In genomic region chr6:46688117-46688965, GRCh38 we compare ENCODE assay signal across 25 cellular contexts. TPM values are rescaled to one million over a fixed set of nuclear protein-coding genes. Genes with fewer than 3 reads are reported as not detected.
DNase-seq lines count a peak whose midpoint lies in the region; ATAC-seq and TF ChIP-seq lines count a peak whose summit lies in the region.
"Had no signal": no experiment of that assay in that cellular context is flagged by ENCODE, and none has a peak within 500 bp of the region (broad histone marks: within the 10 kb centered on the region; RNA-seq: fewer than 3 reads in every experiment).

No MANE protein-coding gene starts in this region.

- H3K9ac ChIP-seq in neuronal stem cell (ENCODE audit: low read depth, low read length, poor library complexity): no peak overlapping the region

- H3K4me1 ChIP-seq in right atrium auricular region: no peaks in the 10 kb centered on the region
- no peaks in the 10 kb centered on the region for H3K4me1 ChIP-seq in RWPE2 (ENCODE audit: insufficient read depth, poor library complexity, severe bottlenecking)
- no peaks in the 10 kb centered on the region for H3K4me1 ChIP-seq in neuronal stem cell (ENCODE audit: control insufficient read depth in 2 of 2, insufficient read depth in 1 of 2, low read depth in 1 of 2, low read length in 2 of 2)
- no peaks in the 10 kb centered on the region for H3K4me1 ChIP-seq in upper lobe of right lung

- ATAC-seq in Right ventricle myocardium superior (ENCODE audit: poor library complexity): no peak
- ATAC-seq in RWPE2 (ENCODE audit: low read depth): no peak
- no peak for ATAC-seq in upper lobe of right lung

- H3K4me3 ChIP-seq in right atrium auricular region: no peak overlapping the region
- H3K4me3 ChIP-seq in RWPE2 (ENCODE audit: severe bottlenecking): no peak overlapping the region
- no peak overlapping the region for H3K4me3 ChIP-seq in neuronal stem cell (ENCODE audit: low read length in 2 of 2)
- H3K4me3 ChIP-seq in upper lobe of right lung: no peak overlapping the region
- H3K4me3 ChIP-seq: MG63, PC-9 had no signal

- H3K9me3 ChIP-seq in right atrium auricular region: no peaks in the 10 kb centered on the region
- H3K9me3 ChIP-seq in RWPE2 (ENCODE audit: severe bottlenecking): no peaks in the 10 kb centered on the region
- H3K9me3 ChIP-seq in neuronal stem cell (replicated peaks in 1 of 2; ENCODE audit: control insufficient read depth in 2 of 2, insufficient read depth in 1 of 2, low read depth in 1 of 2, low read length in 2 of 2): no peaks in the 10 kb centered on the region
- H3K9me3 ChIP-seq in upper lobe of right lung: no peaks in the 10 kb centered on the region
- H3K9me3 ChIP-seq: MG63 had no signal

- no peak overlapping the region for H2BK5ac ChIP-seq in neuronal stem cell (ENCODE audit: low read length)

- no peaks in the 10 kb centered on the region for H3K27me3 ChIP-seq in right atrium auricular region
- no peaks in the 10 kb centered on the region for H3K27me3 ChIP-seq in RWPE2 (ENCODE audit: insufficient read depth, poor library complexity, severe bottlenecking)
- H3K27me3 ChIP-seq in neuronal stem cell (ENCODE audit: control insufficient read depth in 3 of 3, insufficient read depth in 3 of 3, low read depth in 1 of 3, low read length in 3 of 3): no peaks in the 10 kb centered on the region
- no peaks in the 10 kb centered on the region for H3K27me3 ChIP-seq in upper lobe of right lung
- H3K27me3 ChIP-seq: MG63 had no signal

- peak overlapping the region; percentile 55 for H4K8ac ChIP-seq in neuronal stem cell (ENCODE audit: low read depth, low read length)

- TF ChIP-seq CTCF in right atrium auricular region (IDR thresholded peaks at IDR 0.05) (no peak), RWPE2 (IDR thresholded peaks at IDR 0.05; ENCODE audit: poor library complexity, severe bottlenecking) (no peak), upper lobe of right lung (IDR thresholded peaks at IDR 0.05) (no peak)

- H2BK15ac ChIP-seq in neuronal stem cell (ENCODE audit: low read length): no peak overlapping the region

- H2AFZ ChIP-seq in neuronal stem cell (ENCODE audit: low read length): no peak overlapping the region
- H2AFZ ChIP-seq: PC-9 had no signal

- peak; percentile 30 for DNase-seq in Right ventricle myocardium superior
- DNase-seq in right atrium auricular region (ENCODE audit: low spot score): no peak
- peak; percentile 47 for DNase-seq in RWPE2 (ENCODE audit: low spot score)
- no peak for DNase-seq in neuronal stem cell (ENCODE audit: low spot score)
- peak; percentile 55 for DNase-seq in upper lobe of right lung
- no peak for DNase-seq in DMS79 (lab: John Stamatoyannopoulos, UW)
- no peak for DNase-seq in cerebellum (ENCODE audit: low spot score)
- no peak for DNase-seq in midbrain (lab: John Stamatoyannopoulos, UW)
- DNase-seq: HCEC 1CT, KBM-7, MG63, NCI-H1105 treated with DMSO at 0.1 percent for 48 hours, NCI-H146, NCI-H1930, NCI-H2227 treated with DMSO at 0.1 percent for 48 hours, NCI-H526 treated with DMSO at 0.1 percent for 48 hours, PC-9, SHP77 treated with DMSO at 0.1 percent for 48 hours, SW 1271 had no signal

- H3K36me3 ChIP-seq in right atrium auricular region: no peaks in the 10 kb centered on the region
- H3K36me3 ChIP-seq in RWPE2 (ENCODE audit: low read depth): no peaks in the 10 kb centered on the region
- H3K36me3 ChIP-seq in neuronal stem cell (replicated peaks in 1 of 2; ENCODE audit: control insufficient read depth in 2 of 2, insufficient read depth in 2 of 2, low read length in 2 of 2): no peaks in the 10 kb centered on the region
- H3K36me3 ChIP-seq in upper lobe of right lung: no peaks in the 10 kb centered on the region
- H3K36me3 ChIP-seq: MG63 had no signal

- no peaks in the 10 kb centered on the region for H3K79me1 ChIP-seq in neuronal stem cell (ENCODE audit: low read depth, low read length)

- no peak overlapping the region for H4K91ac ChIP-seq in neuronal stem cell (ENCODE audit: low read depth, low read length, poor library complexity)

- H3K18ac ChIP-seq in neuronal stem cell (ENCODE audit: low read length): peak overlapping the region; percentile 51

- no peak overlapping the region for H2AK5ac ChIP-seq in neuronal stem cell (ENCODE audit: low read depth, low read length)

- no peak overlapping the region for H3K4me2 ChIP-seq in neuronal stem cell (ENCODE audit: insufficient read depth, low read length, poor library complexity, severe bottlenecking)
- H3K4me2 ChIP-seq: PC-9 had no signal

- H3K14ac ChIP-seq in neuronal stem cell (ENCODE audit: low read length): no peak overlapping the region

- H2BK12ac ChIP-seq in neuronal stem cell (ENCODE audit: low read length): no peak overlapping the region

- H3K4ac ChIP-seq in neuronal stem cell (ENCODE audit: low read length): peak overlapping the region; percentile 56

- intact Hi-C loops in Right ventricle myocardium superior (cut with DNase I): no loop called here
- intact Hi-C loops in upper lobe of right lung (cut with DNase I): no loop called here

- H3K23ac ChIP-seq in neuronal stem cell (ENCODE audit: low read depth, low read length, poor library complexity): no peak overlapping the region

- no CpG with 5 or more reads among the region's 85 CpGs for WGBS in neuronal stem cell (ENCODE audit: extremely low coverage in 2 of 2, insufficient read length in 2 of 2, insufficient replicate concordance in 1 of 2), 2 donors

- no peak overlapping the region for H2BK120ac ChIP-seq in neuronal stem cell (ENCODE audit: low read depth, low read length)

- no peak overlapping the region for H3K27ac ChIP-seq in right atrium auricular region
- no peak overlapping the region for H3K27ac ChIP-seq in RWPE2 (ENCODE audit: poor library complexity, severe bottlenecking)
- no peak overlapping the region for H3K27ac ChIP-seq in neuronal stem cell (replicated peaks; ENCODE audit: low read length)
- no peak overlapping the region for H3K27ac ChIP-seq in upper lobe of right lung
- H3K27ac ChIP-seq: PC-9 had no signal

RNA-seq across cellular contexts. Expression of gene TDRD6, which starts 0.7 kb away (rescaled TPM):
- total RNA-seq in Right ventricle myocardium superior: 0.32 TPM
- total RNA-seq in right atrium auricular region: under 1 TPM; 0.12 to 0.37 TPM
- polyA plus RNA-seq in neuronal stem cell (2013, experiment 1 of 2): 0.04 TPM
- 0.06 TPM for polyA plus RNA-seq in neuronal stem cell (2013, experiment 2 of 2)
- 1.0 TPM for total RNA-seq in upper lobe of right lung
- 1.9 TPM for total RNA-seq in cerebellum
- total RNA-seq: A172, Daoy, G401, RPMI7951 had no signal
- polyA plus RNA-seq: BJ had no signal

RNA-seq across cellular contexts. Expression of gene SLC25A27, which starts 35.6 kb away (rescaled TPM):
- 11.7 TPM for total RNA-seq in Right ventricle myocardium superior
- total RNA-seq in right atrium auricular region: 1 to 10 TPM; 6.2 to 7.5 TPM
- polyA plus RNA-seq in neuronal stem cell (2013, experiment 1 of 2): 18.6 TPM
- 15.3 TPM for polyA plus RNA-seq in neuronal stem cell (2013, experiment 2 of 2)
- 17.8 TPM for total RNA-seq in upper lobe of right lung
- total RNA-seq in cerebellum: 49.0 TPM
- total RNA-seq: G401 had no signal

RNA-seq across cellular contexts. Expression of gene CYP39A1, which starts 35.7 kb away (rescaled TPM):
- total RNA-seq in Right ventricle myocardium superior: 4.7 TPM
- 1 to 10 TPM; 6.3 to 7.0 TPM for total RNA-seq in right atrium auricular region
- polyA plus RNA-seq in neuronal stem cell (2013, experiment 1 of 2): 4.2 TPM
- 4.4 TPM for polyA plus RNA-seq in neuronal stem cell (2013, experiment 2 of 2)
- total RNA-seq in upper lobe of right lung: 7.8 TPM
- 8.5 TPM for total RNA-seq in cerebellum
- total RNA-seq: A172, G401 had no signal
- polyA plus RNA-seq: BJ had no signal

RNA-seq across cellular contexts. Expression of gene PLA2G7, which starts 46.8 kb away (rescaled TPM):
- total RNA-seq in Right ventricle myocardium superior: 0.27 TPM
- total RNA-seq in right atrium auricular region: under 1 TPM; 0.26 to 0.63 TPM
- 2.5 TPM for polyA plus RNA-seq in neuronal stem cell (2013, experiment 1 of 2)
- 2.6 TPM for polyA plus RNA-seq in neuronal stem cell (2013, experiment 2 of 2)
- 38.8 TPM for total RNA-seq in upper lobe of right lung
- total RNA-seq in cerebellum: 5.8 TPM
- total RNA-seq: A172, Daoy, G401 had no signal
- polyA plus RNA-seq: BJ had no signal

RNA-seq across cellular contexts. Expression of gene ANKRD66, which starts 58.4 kb away (rescaled TPM):
- total RNA-seq in Right ventricle myocardium superior: not detected
- total RNA-seq in right atrium auricular region: not detected
- polyA plus RNA-seq in neuronal stem cell (2013, experiment 1 of 2): not detected
- not detected for polyA plus RNA-seq in neuronal stem cell (2013, experiment 2 of 2)
- total RNA-seq in upper lobe of right lung: not detected
- total RNA-seq in cerebellum: 0.27 TPM
- total RNA-seq: A172, Daoy, G401, NCI-H460, PC-9, RPMI7951 had no signal
- polyA plus RNA-seq: BJ had no signal

Comparison
In these comparisons a context has a peak if more than half of its experiments do, and no peak if none do; other contexts are left out.
1. DNase-seq: peak in Right ventricle myocardium superior (single experiment), RWPE2 (single experiment) and upper lobe of right lung (single experiment); none in right atrium auricular region (single experiment), neuronal stem cell (single experiment), DMS79 (single experiment), cerebellum (single experiment) and midbrain (single experiment).